In the genomic region with DNA sequence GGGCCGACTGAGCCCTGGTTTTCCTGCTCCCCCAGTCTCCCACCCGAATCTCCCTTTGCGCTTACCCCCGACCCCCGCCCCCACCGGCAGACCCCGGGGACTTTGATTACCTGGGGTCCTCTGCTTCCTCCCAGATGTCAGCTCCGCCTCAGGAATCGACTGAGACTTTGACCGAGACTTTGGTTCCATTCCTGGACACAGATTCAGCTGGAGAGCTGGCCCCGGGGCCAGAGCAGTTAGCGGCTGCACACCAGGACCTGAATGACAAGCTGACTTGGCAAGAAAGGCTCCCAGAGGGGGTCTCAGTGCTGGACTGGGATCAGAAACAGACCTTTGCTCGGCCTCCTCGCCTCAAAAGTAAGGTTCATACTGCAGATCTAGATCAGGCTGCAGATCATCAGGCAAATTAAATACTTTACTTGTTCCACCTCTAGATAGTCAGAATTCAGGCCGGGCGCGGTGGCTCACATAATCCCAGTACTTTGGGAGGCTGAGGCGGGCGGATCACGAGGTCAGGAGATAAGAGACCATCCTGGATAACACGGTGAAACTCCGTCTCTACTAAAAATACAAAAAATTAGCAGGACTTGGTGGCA, we compare ENCODE assay signal across 10 cellular contexts.
DNase-seq lines count a peak whose midpoint lies in the region; ATAC-seq and TF ChIP-seq lines count a peak whose summit lies in the region.
"Had no signal": no experiment of that assay in that cellular context is flagged by ENCODE, and none has a peak within 500 bp of the region (broad histone marks: within the 10 kb centered on the region; RNA-seq: fewer than 3 reads in every experiment).

No MANE protein-coding gene starts in this region.

- intact Hi-C loops in CD4-positive, alpha-beta T cell (cut with DNase I, micrococcal nuclease), result no loop called here
- intact Hi-C loops in heart right ventricle (cut with DNase I) (loop anchor here in 3 of 10 donors (5.0 kb wide), 3 partner anchors 35 to 50 kb away; no protein-coding TSS in a partner anchor), ovary (cut with DNase I) (no loop called here)

- H3K4me3 ChIP-seq in WERI-Rb-1 (ENCODE audit: low read depth, low read length) (peak overlapping the region; percentile 47), heart right ventricle (peak overlapping the region; percentile 35 to 66 (median 51)), ovary (peak overlapping the region; percentile 35)

- no peak for TF ChIP-seq POLR2A in ovary (IDR thresholded peaks at IDR 0.05)

- H3K4me1 Mint-ChIP-seq in CD4-positive, alpha-beta T cell (ENCODE audit: low read depth), result peaks cover 15% of the 10 kb centered on the region

- peaks cover 0 to 20% (median 6%) of the 10 kb centered on the region in 9 donors for H3K4me1 ChIP-seq in heart right ventricle
- H3K4me1 ChIP-seq in ovary (ENCODE audit: insufficient read depth), result no peaks in the 10 kb centered on the region

- TF ChIP-seq CTCF in CD4-positive, alpha-beta T cell (IDR thresholded peaks at IDR 0.05), result no peak
- no peak for TF ChIP-seq CTCF in WERI-Rb-1 (IDR thresholded peaks at IDR 0.05; ENCODE audit: low read depth, low read length)
- TF ChIP-seq CTCF in heart right ventricle (IDR thresholded peaks at IDR 0.05), result no peak
- TF ChIP-seq CTCF in ovary (IDR thresholded peaks at IDR 0.05), result no peak

- H3K4me3 Mint-ChIP-seq in CD4-positive, alpha-beta T cell, result peak overlapping the region; percentile 30
- H3K4me3 Mint-ChIP-seq: activated CD4-positive, alpha-beta T cell treated with anti-CD3 and anti-CD28 coated beads, Interleukin-2, amount 10 ng/mL, durations not matched to agents 7 days and 5 days had no signal

- CTCF ChIA-PET in CD4-positive, alpha-beta T cell (lab: Charles Lee), result interaction anchor here (0.6 kb wide), 1 partner anchor 125 kb away, joined by 3 read pairs; no protein-coding TSS in a partner anchor

- no peak overlapping the region for H3K27ac ChIP-seq in CD4-positive, alpha-beta T cell (ENCODE audit: low read depth, low read length)
- H3K27ac ChIP-seq in WERI-Rb-1 (no peak overlapping the region), heart right ventricle (peak overlapping the region in 7 of 10 donors; percentile 15 to 74 (median 67)), ovary (no peak overlapping the region)
- H3K27ac ChIP-seq: epithelial cell of prostate had no signal

- TF ChIP-seq EP300 in ovary (IDR thresholded peaks at IDR 0.05), result no peak

- H3K27me3 ChIP-seq in CD4-positive, alpha-beta T cell (ENCODE audit: control insufficient read depth, insufficient read depth, low read length), result peaks cover 9% of the 10 kb centered on the region
- H3K27me3 ChIP-seq in WERI-Rb-1 (ENCODE audit: insufficient read depth, low read depth, severe bottlenecking), result no peaks in the 10 kb centered on the region
- peaks cover 0 to 20% (median 0%) of the 10 kb centered on the region in 7 donors for H3K27me3 ChIP-seq in heart right ventricle
- H3K27me3 ChIP-seq in ovary, result no peaks in the 10 kb centered on the region

- WGBS in heart right ventricle, 2 donors, result 24 to 29% methylated on average over 21 to 22 of the region's 22 CpGs
- WGBS in ovary, 3 donors, result 34 to 48% (median 40%) methylated on average over 22 of the region's 22 CpGs

- POLR2A ChIA-PET in CD4-positive, alpha-beta T cell (lab: Charles Lee), result interaction anchor here (0.6 to 3.1 kb wide), 4 partner anchors 9 to 1489 kb away, joined by 3 to 12 read pairs (median 4); no protein-coding TSS in a partner anchor

- no peak for ATAC-seq in CD4-positive, alpha-beta T cell (ENCODE audit: poor library complexity)
- peak; percentile 47 to 73 (median 64) for ATAC-seq in heart right ventricle
- ATAC-seq in HG03025 (IDR thresholded peaks at IDR 0.05; ENCODE audit: low FRiP score, unreplicated experiment), result no peak

- no peaks in the 10 kb centered on the region for H3K9me3 Mint-ChIP-seq in CD4-positive, alpha-beta T cell
- H3K9me3 Mint-ChIP-seq: activated CD4-positive, alpha-beta T cell treated with anti-CD3 and anti-CD28 coated beads, Interleukin-2, amount 10 ng/mL, durations not matched to agents 7 days and 5 days had no signal

- H3K36me3 Mint-ChIP-seq in CD4-positive, alpha-beta T cell (ENCODE audit: low read depth), result no peaks in the 10 kb centered on the region

- H3K36me3 ChIP-seq in WERI-Rb-1, result no peaks in the 10 kb centered on the region
- no peaks in the 10 kb centered on the region for H3K36me3 ChIP-seq in heart right ventricle
- no peaks in the 10 kb centered on the region for H3K36me3 ChIP-seq in ovary

- peaks cover 18% of the 10 kb centered on the region for H3K27me3 Mint-ChIP-seq in CD4-positive, alpha-beta T cell

- no peak overlapping the region for H3K27ac Mint-ChIP-seq in CD4-positive, alpha-beta T cell
- H3K27ac Mint-ChIP-seq: activated CD4-positive, alpha-beta T cell treated with anti-CD3 and anti-CD28 coated beads, Interleukin-2, amount 10 ng/mL, durations not matched to agents 7 days and 5 days had no signal

- DNase-seq in CD4-positive, alpha-beta T cell, result no peak
- DNase-seq in WERI-Rb-1, result no peak
- peak in 1 of 2 donors; percentile 18 for DNase-seq in heart right ventricle
- DNase-seq in ovary, result no peak
- no peak for DNase-seq in SKM-1 treated with dmso at 0.1 percent for 144 hours (lab: John Stamatoyannopoulos, UW; ENCODE audit: unreplicated experiment)
- no peak for DNase-seq in NCI-H1694 treated with DMSO at 0.1 percent for 48 hours (lab: John Stamatoyannopoulos, UW)
- DNase-seq in GM19240 (ENCODE audit: insufficient read length, low spot score), result no peak
- DNase-seq: activated CD4-positive, alpha-beta T cell treated with anti-CD3 and anti-CD28 coated beads, Interleukin-2, amount 10 ng/mL, durations not matched to agents 7 days and 5 days had no signal

- H3K9me3 ChIP-seq in CD4-positive, alpha-beta T cell (ENCODE audit: control insufficient read depth, low read length), result no peaks in the 10 kb centered on the region
- H3K9me3 ChIP-seq in WERI-Rb-1 (ENCODE audit: severe bottlenecking) (no peaks in the 10 kb centered on the region), heart right ventricle (no peaks in the 10 kb centered on the region), ovary (no peaks in the 10 kb centered on the region)

Comparison
In these comparisons a context has a peak if more than half of its experiments do, and no peak if none do; other contexts are left out.
1. ATAC-seq: peak in heart right ventricle (8 of 8); none in CD4-positive, alpha-beta T cell (single experiment) and HG03025 (single experiment).
2. H3K27ac ChIP-seq: peak in heart right ventricle (7 of 10); none in CD4-positive, alpha-beta T cell (single experiment), WERI-Rb-1 (single experiment) and ovary (0 of 2).
3. Peak in every context shown above with its lines, with median percentiles within 50 percentile points of each other: H3K4me3 ChIP-seq.